Comparison of ENCODE assay signal across 19 cellular contexts in the genomic region with DNA sequence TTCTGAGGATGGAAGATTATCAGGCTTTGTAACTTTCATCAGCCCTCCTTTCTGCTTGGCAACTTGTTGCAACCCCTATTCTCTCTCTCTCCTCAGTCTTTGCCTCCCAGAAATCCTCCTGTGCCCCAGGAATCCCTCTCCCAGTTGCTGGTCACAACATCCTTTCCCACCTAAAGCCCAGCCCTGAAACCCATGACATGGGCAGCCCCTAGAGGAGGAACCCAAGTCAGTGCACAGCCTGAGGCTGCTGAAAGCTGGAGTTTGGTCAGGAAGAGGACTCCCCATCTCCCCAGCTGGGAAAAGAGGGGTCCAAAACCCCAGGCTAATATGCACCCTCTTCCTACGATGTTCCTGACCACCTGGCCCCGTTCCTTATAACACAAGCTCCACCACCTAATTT. TPM values are rescaled to one million over a fixed set of nuclear protein-coding genes. Genes with fewer than 3 reads are reported as not detected.
DNase-seq lines count a peak whose midpoint lies in the region; ATAC-seq and TF ChIP-seq lines count a peak whose summit lies in the region.
"Had no signal": no experiment of that assay in that cellular context is flagged by ENCODE, and none has a peak within 500 bp of the region (broad histone marks: within the 10 kb centered on the region; RNA-seq: fewer than 3 reads in every experiment).

No MANE protein-coding gene starts in this region.

- no peaks in the 10 kb centered on the region for H3K9me3 ChIP-seq in spleen
- H3K9me3 ChIP-seq: gastrocnemius medialis had no signal

- peaks cover 11% of the 10 kb centered on the region for H3K4me1 Mint-ChIP-seq in WTC11

- peaks cover 0 to 4% (median 0%) of the 10 kb centered on the region in 7 donors for H3K27me3 ChIP-seq in spleen (replicated peaks in 1 of 7)
- H3K27me3 ChIP-seq: gastrocnemius medialis had no signal

- peaks cover 4% of the 10 kb centered on the region; the same call in 1 of the 2 replicates for H3K9me3 Mint-ChIP-seq in WTC11
- H3K9me3 Mint-ChIP-seq: activated T-helper 1 cell treated with anti-CD3 and anti-CD28 coated beads, Interleukin-12 subunit alpha, Interleukin-12 subunit beta, Interleukin-2, Interleukin-4 antibody, amounts not matched to agents 30 ng/mL and 10 ng/mL and 1 ng/mL, durations not matched to agents 14 hours and 24 hours and 36 hours; nephron progenitor cell; stimulated activated naive CD8-positive, alpha-beta T cell treated with anti-CD3 and anti-CD28 coated beads, Interleukin-15, Interleukin-2, amounts not matched to agents 100 ng/mL and 50 ng/mL, for 24 hours had no signal

- intact Hi-C loops in Right ventricle myocardium superior (cut with DNase I), result no loop called here
- intact Hi-C loops in cardiac septum (cut with DNase I), result no loop called here
- intact Hi-C loops in left cardiac atrium (cut with DNase I), result no loop called here
- intact Hi-C loops in spleen (cut with DNase I; ENCODE audit: low total_unique reads), result no loop called here

- ATAC-seq in Right ventricle myocardium superior (ENCODE audit: poor library complexity) (peak; percentile 53), WTC11 (peak; percentile 50), left cardiac atrium (peak; percentile 27 to 54), GM19395 (IDR thresholded peaks at IDR 0.05; ENCODE audit: unreplicated experiment) (no peak), HG03108 (IDR thresholded peaks at IDR 0.05; ENCODE audit: unreplicated experiment) (no peak)
- ATAC-seq: activated CD8-positive, alpha-beta T cell treated with anti-CD3 and anti-CD28 coated beads, Interleukin-2, amount 10 ng/mL, durations not matched to agents 7 days and 5 days; gastrocnemius medialis; Panc1 had no signal

- CTCF ChIA-PET in WTC11 (lab: Charles Lee), result interaction anchor here (1.3 to 2.1 kb wide), 4 partner anchors 12 to 208 kb away, joined by 3 to 9 read pairs (median 4); no protein-coding TSS in a partner anchor

- peaks cover 0 to 9% (median 0%) of the 10 kb centered on the region in 6 donors for H3K4me1 ChIP-seq in spleen

- POLR2A ChIA-PET in WTC11 (lab: Charles Lee), result interaction anchor here (0.6 to 0.9 kb wide), 2 partner anchors 31 to 140 kb away, joined by 3 read pairs; no protein-coding TSS in a partner anchor

- H3K27ac Mint-ChIP-seq in WTC11, result no peak overlapping the region
- H3K27ac Mint-ChIP-seq: activated CD8-positive, alpha-beta T cell treated with anti-CD3 and anti-CD28 coated beads, Interleukin-2, amount 10 ng/mL, durations not matched to agents 7 days and 5 days; activated T-helper 1 cell treated with anti-CD3 and anti-CD28 coated beads, Interleukin-12 subunit alpha, Interleukin-12 subunit beta, Interleukin-2, Interleukin-4 antibody, amounts not matched to agents 30 ng/mL and 10 ng/mL and 1 ng/mL, durations not matched to agents 14 hours and 24 hours and 36 hours; memory B cell; nephron progenitor cell; stimulated activated naive CD8-positive, alpha-beta T cell treated with anti-CD3 and anti-CD28 coated beads, Interleukin-15, Interleukin-2, amounts not matched to agents 100 ng/mL and 50 ng/mL, for 24 hours had no signal

- H3K27me3 Mint-ChIP-seq in WTC11 (ENCODE audit: low read depth), result no peaks in the 10 kb centered on the region; the same call in 1 of the 2 replicates

- no peaks in the 10 kb centered on the region for H3K36me3 ChIP-seq in spleen
- H3K36me3 ChIP-seq: gastrocnemius medialis had no signal

- WGBS in spleen, 5 donors, result 71 to 86% (median 81%) methylated on average over 2 of the region's 2 CpGs

- no peak for TF ChIP-seq POLR2A in spleen (IDR thresholded peaks at IDR 0.05)

- TF ChIP-seq CTCF in WTC11 (IDR thresholded peaks at IDR 0.05) (no peak), spleen (IDR thresholded peaks at IDR 0.05 in 8 of 11, conservative IDR thresholded peaks at IDR 0.05 in 3 of 11) (no peak)

- no peak overlapping the region for H3K27ac ChIP-seq in spleen
- H3K27ac ChIP-seq: gastrocnemius medialis had no signal

- H3K4me3 ChIP-seq in spleen, result no peak overlapping the region
- H3K4me3 ChIP-seq: gastrocnemius medialis had no signal

- H3K4me3 Mint-ChIP-seq in WTC11, result no peak overlapping the region
- H3K4me3 Mint-ChIP-seq: activated CD8-positive, alpha-beta T cell treated with anti-CD3 and anti-CD28 coated beads, Interleukin-2, amount 10 ng/mL, durations not matched to agents 7 days and 5 days; activated T-helper 1 cell treated with anti-CD3 and anti-CD28 coated beads, Interleukin-12 subunit alpha, Interleukin-12 subunit beta, Interleukin-2, Interleukin-4 antibody, amounts not matched to agents 30 ng/mL and 10 ng/mL and 1 ng/mL, durations not matched to agents 14 hours and 24 hours and 36 hours; memory B cell; nephron progenitor cell; stimulated activated naive CD8-positive, alpha-beta T cell treated with anti-CD3 and anti-CD28 coated beads, Interleukin-15, Interleukin-2, amounts not matched to agents 100 ng/mL and 50 ng/mL, for 24 hours had no signal

- DNase-seq in Right ventricle myocardium superior (no peak), cardiac septum (ENCODE audit: low spot score) (no peak), WTC11 (ENCODE audit: low spot score) (no peak), left cardiac atrium (no peak), spleen (peak; percentile 41), anterior cingulate cortex (lab: John Stamatoyannopoulos, UW) (no peak)
- DNase-seq: activated CD8-positive, alpha-beta T cell treated with anti-CD3 and anti-CD28 coated beads, Interleukin-2, amount 10 ng/mL, durations not matched to agents 7 days and 5 days; central memory CD4-positive, alpha-beta T cell; COR-L47; gastrocnemius medialis; NCI-H2029; nephron progenitor cell; SW 1271 had no signal

- no peaks in the 10 kb centered on the region for H3K36me3 Mint-ChIP-seq in WTC11

TF ChIP-seq in WTC11, 78 proteins besides CTCF, POLR2A, EP300 and RAD21:
- TF ChIP-seq NFYB (CRISPR knock-in tag; conservative IDR thresholded peaks at IDR 0.05; ENCODE audit: low read depth), result no peak
- no peak for TF ChIP-seq ELF4 (CRISPR knock-in tag; IDR thresholded peaks at IDR 0.05; ENCODE audit: low read depth)
- no peak for TF ChIP-seq NR1H2 (CRISPR knock-in tag; IDR thresholded peaks at IDR 0.05)
- no peak for TF ChIP-seq ZNF263 (CRISPR knock-in tag; IDR thresholded peaks at IDR 0.05; ENCODE audit: low read depth)
- no peak for TF ChIP-seq FOXK1 (CRISPR knock-in tag; IDR thresholded peaks at IDR 0.05)
- TF ChIP-seq, protein P1, sequence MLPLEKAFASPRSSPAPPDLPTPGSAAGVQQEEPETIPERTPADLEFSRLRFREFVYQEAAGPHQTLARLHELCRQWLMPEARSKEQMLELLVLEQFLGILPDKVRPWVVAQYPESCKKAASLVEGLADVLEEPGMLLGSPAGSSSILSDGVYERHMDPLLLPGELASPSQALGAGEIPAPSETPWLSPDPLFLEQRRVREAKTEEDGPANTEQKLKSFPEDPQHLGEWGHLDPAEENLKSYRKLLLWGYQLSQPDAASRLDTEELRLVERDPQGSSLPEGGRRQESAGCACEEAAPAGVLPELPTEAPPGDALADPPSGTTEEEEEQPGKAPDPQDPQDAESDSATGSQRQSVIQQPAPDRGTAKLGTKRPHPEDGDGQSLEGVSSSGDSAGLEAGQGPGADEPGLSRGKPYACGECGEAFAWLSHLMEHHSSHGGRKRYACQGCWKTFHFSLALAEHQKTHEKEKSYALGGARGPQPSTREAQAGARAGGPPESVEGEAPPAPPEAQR (CRISPR knock-in tag; IDR thresholded peaks at IDR 0.05), result no peak
TF ChIP-seq in WTC11: peak in this region for 0.

RNA-seq across cellular contexts. Expression of gene PKDCC, which starts 29.5 kb away (rescaled TPM):
- total RNA-seq in Right ventricle myocardium superior (120 TPM), cardiac septum (74.7 TPM), WTC11 (2021) (15.1 to 27.3 TPM (median 15.6 TPM) in 3 replicates), left cardiac atrium (100 to 1,000 TPM; 138 to 209 TPM), spleen (10 to 100 TPM; 41.0 to 81.9 (median 51.7) TPM)
- 10 to 100 TPM; 19.8 to 44.0 (median 31.8) TPM for polyA plus RNA-seq in spleen
- total RNA-seq: activated CD8-positive, alpha-beta T cell treated with anti-CD3 and anti-CD28 coated beads, Interleukin-2, amount 10 ng/mL, durations not matched to agents 7 days and 5 days; activated T-helper 1 cell treated with anti-CD3 and anti-CD28 coated beads, Interleukin-12 subunit alpha, Interleukin-12 subunit beta, Interleukin-2, Interleukin-4 antibody, amounts not matched to agents 30 ng/mL and 10 ng/mL and 1 ng/mL, durations not matched to agents 14 hours and 24 hours and 36 hours had no signal

Comparison
In these comparisons a context has a peak if more than half of its experiments do, and no peak if none do; other contexts are left out.
1. ATAC-seq: peak in Right ventricle myocardium superior (single experiment), WTC11 (single experiment) and left cardiac atrium (2 of 2); none in GM19395 (single experiment) and HG03108 (single experiment).